In genomic region chr9:135887021-135887507, GRCh38 we compare ENCODE assay signal across 9 cellular contexts. TPM values are rescaled to one million over a fixed set of nuclear protein-coding genes. Genes with fewer than 3 reads are reported as not detected.
DNase-seq lines count a peak whose midpoint lies in the region; ATAC-seq and TF ChIP-seq lines count a peak whose summit lies in the region.
"Had no signal": no experiment of that assay in that cellular context is flagged by ENCODE, and none has a peak within 500 bp of the region (broad histone marks: within the 10 kb centered on the region; RNA-seq: fewer than 3 reads in every experiment).

No MANE protein-coding gene starts in this region.

- no peak overlapping the region for H3T11ph ChIP-seq in H9 (ENCODE audit: low read length)

- H3K36me3 ChIP-seq in A673 (ENCODE audit: insufficient read depth, low read length, poor library complexity, severe bottlenecking) (no peaks in the 10 kb centered on the region), body of pancreas (replicated peaks in 1 of 2; ENCODE audit: insufficient read depth in 1 of 2, low read depth in 2 of 2) (no peaks in the 10 kb centered on the region)

- H3K36me3 Mint-ChIP-seq in H9 (ENCODE audit: insufficient read depth in 1 of 3, low read depth in 3 of 3) (peaks cover 0 to 2% (median 1%) of the 10 kb centered on the region in 3 experiments; a peak in 2 of 7 replicates), WTC11 (peaks cover 1% of the 10 kb centered on the region; the same call in 1 of the 2 replicates)

- peak overlapping the region; percentile 43; the same call in 1 of the 2 replicates for H3K14ac ChIP-seq in H9 (ENCODE audit: insufficient read depth, low read length)

- H3K27ac ChIP-seq in A673 (ENCODE audit: low read depth, low read length, poor library complexity, severe bottlenecking) (peak overlapping the region; percentile 49), H9 (ENCODE audit: insufficient read length, low read depth, low read length) (no peak overlapping the region), body of pancreas (peak overlapping the region in 1 of 4 donors; percentile 29)

- H3K56ac ChIP-seq in H9 (ENCODE audit: insufficient read length, low read depth, low read length), result no peak overlapping the region

- H2AFZ ChIP-seq in H9 (ENCODE audit: low read length), result no peak overlapping the region

- no peak overlapping the region for H3K4ac ChIP-seq in H9 (ENCODE audit: low read depth, low read length)

- DNase-seq in A673 (ENCODE audit: low spot score) (peak; percentile 46), H9 (no peak), WTC11 (ENCODE audit: low spot score) (no peak), left lobe of liver (ENCODE audit: low spot score) (no peak), body of pancreas (no peak), DMS79 treated with DMSO at 0.1 percent for 48 hours (lab: John Stamatoyannopoulos, UW) (no peak), D341Med (ENCODE audit: low spot score) (no peak)

- H3K27ac Mint-ChIP-seq in H9 (peak overlapping the region; percentile 17 to 91 (median 20); a peak in 6 of 7 replicates), WTC11 (peak overlapping the region; percentile 73)

- peaks cover 57% of the 10 kb centered on the region for H3K4me1 ChIP-seq in A673 (ENCODE audit: insufficient read depth, low read length, poor library complexity, severe bottlenecking)
- peaks cover 9% of the 10 kb centered on the region; the same call in 1 of the 2 replicates for H3K4me1 ChIP-seq in H9 (ENCODE audit: insufficient read depth, low read length)
- H3K4me1 ChIP-seq in body of pancreas, result peaks cover 42% of the 10 kb centered on the region

- H4K5ac ChIP-seq in H9 (ENCODE audit: insufficient read length, low read depth, low read length), result no peak overlapping the region

- H3K4me3 ChIP-seq in A673 (ENCODE audit: low read depth, low read length, poor library complexity, severe bottlenecking) (no peak overlapping the region), body of pancreas (no peak overlapping the region)

- POLR2A ChIA-PET in A673 (lab: Charles Lee; ENCODE audit: low non-redundant PET) (no interaction called here), WTC11 (lab: Charles Lee) (no interaction called here)

- H3K27me3 Mint-ChIP-seq in H9 (ENCODE audit: low read depth) (no peaks in the 10 kb centered on the region), WTC11 (ENCODE audit: low read depth) (no peaks in the 10 kb centered on the region; the same call in 1 of the 2 replicates)

- no peaks in the 10 kb centered on the region for H3K9me3 ChIP-seq in A673 (ENCODE audit: low read depth, low read length, poor library complexity, severe bottlenecking)
- no peaks in the 10 kb centered on the region for H3K9me3 ChIP-seq in H9 (ENCODE audit: control insufficient read depth, low read depth, low read length)
- H3K9me3 ChIP-seq in body of pancreas, result no peaks in the 10 kb centered on the region

- H3K23me2 ChIP-seq in H9 (ENCODE audit: insufficient read length, low read depth, low read length, poor library complexity, severe bottlenecking), result no peaks in the 10 kb centered on the region

- no peak overlapping the region for H4K91ac ChIP-seq in H9 (ENCODE audit: insufficient read length, low read depth, low read length)

- H4K8ac ChIP-seq in H9 (replicated peaks; ENCODE audit: insufficient read length, low read depth, low read length), result no peak overlapping the region

- intact Hi-C loops in A673 (cut with micrococcal nuclease; ENCODE audit: unreplicated experiment) (no loop called here), body of pancreas (cut with DNase I) (no loop called here)

- H2BK20ac ChIP-seq in H9 (ENCODE audit: low read depth, low read length, poor library complexity, severe bottlenecking), result no peak overlapping the region

- peaks cover 90% of the 10 kb centered on the region for H3K79me2 ChIP-seq in H9 (ENCODE audit: insufficient read depth, low read length)

- peaks cover 75 to 76% of the 10 kb centered on the region in 2 experiments for H3K4me1 Mint-ChIP-seq in H9
- peaks cover 83% of the 10 kb centered on the region for H3K4me1 Mint-ChIP-seq in WTC11

- H3K9me3 Mint-ChIP-seq in H9 (no peaks in the 10 kb centered on the region), WTC11 (no peaks in the 10 kb centered on the region)
- H3K9me3 Mint-ChIP-seq: neural crest cell had no signal

- H2BK15ac ChIP-seq in H9 (ENCODE audit: low read depth, low read length), result no peak overlapping the region

- H3K18ac ChIP-seq in H9 (ENCODE audit: insufficient read length, low read depth, low read length), result no peak overlapping the region

- no TSS peak for BruUV-seq in A673 (replicated peaks; lab: Mats Ljungman, UMichigan)

- CTCF ChIA-PET in A673 (lab: Charles Lee) (no interaction called here), WTC11 (lab: Charles Lee) (no interaction called here)

- H3K4me3 Mint-ChIP-seq in H9 (peak overlapping the region in 1 of 2 experiments; percentile 17; a peak in 2 of 5 replicates), WTC11 (no peak overlapping the region)

- H3K79me1 ChIP-seq in H9 (ENCODE audit: insufficient read depth, low read depth, low read length, poor library complexity, severe bottlenecking), result peaks cover 13% of the 10 kb centered on the region

- H3K4me2 ChIP-seq in H9 (ENCODE audit: insufficient read depth, insufficient read length, low read length), result no peak overlapping the region

- H2AK5ac ChIP-seq in H9 (ENCODE audit: insufficient read length, low read length), result no peak overlapping the region

- no peak for TF ChIP-seq POLR2A in body of pancreas (IDR thresholded peaks at IDR 0.05)

- no peak overlapping the region for H3K23ac ChIP-seq in H9 (ENCODE audit: insufficient read length, low read depth, low read length)

- no peak for ATAC-seq in WTC11
- ATAC-seq in left lobe of liver, result peak; percentile 21
- no peak for ATAC-seq in GM19324 (IDR thresholded peaks at IDR 0.05; ENCODE audit: low FRiP score, unreplicated experiment)
- no peak for ATAC-seq in body of pancreas

- H2BK12ac ChIP-seq in H9 (ENCODE audit: insufficient read length, low read depth, low read length), result no peak overlapping the region

- TF ChIP-seq CTCF in A673 (conservative IDR thresholded peaks at IDR 0.05; ENCODE audit: low read depth, low read length) (no peak), H9 (conservative IDR thresholded peaks at IDR 0.05) (no peak), WTC11 (IDR thresholded peaks at IDR 0.05) (no peak), body of pancreas (IDR thresholded peaks at IDR 0.05) (no peak)

- H3K9ac ChIP-seq in H9 (ENCODE audit: extremely low read depth, insufficient read length, low read length), result no peak overlapping the region

- no peak overlapping the region for H2BK120ac ChIP-seq in H9 (ENCODE audit: low read depth, low read length, poor library complexity, severe bottlenecking)

- no CpG with 5 or more reads among the region's 18 CpGs for WGBS in H9 (ENCODE audit: extremely low coverage, insufficient read length, low lambda C conversion rate)
- 66 to 74% methylated on average over 18 of the region's 18 CpGs for WGBS in body of pancreas, 2 donors

- H4K20me1 ChIP-seq in H9 (ENCODE audit: control insufficient read depth, insufficient read depth, insufficient read length), result peaks cover 4% of the 10 kb centered on the region

- H3K27me3 ChIP-seq in A673 (replicated peaks; ENCODE audit: insufficient read depth, low read depth, low read length, poor library complexity) (no peaks in the 10 kb centered on the region), H9 (ENCODE audit: insufficient read depth, low read length) (no peaks in the 10 kb centered on the region), body of pancreas (no peaks in the 10 kb centered on the region)

- H2BK5ac ChIP-seq in H9 (ENCODE audit: insufficient read length, low read length), result no peak overlapping the region

TF ChIP-seq in WTC11, 78 proteins besides CTCF, POLR2A, EP300 and RAD21:
- TF ChIP-seq GRHL2 (CRISPR knock-in tag; IDR thresholded peaks at IDR 0.05; ENCODE audit: insufficient replicate concordance, severe bottlenecking), result no peak
- no peak for TF ChIP-seq ATF3 (CRISPR knock-in tag; conservative IDR thresholded peaks at IDR 0.05)
- TF ChIP-seq RORB (CRISPR knock-in tag; IDR thresholded peaks at IDR 0.05), result no peak
- no peak for TF ChIP-seq FOXP1 (CRISPR knock-in tag; IDR thresholded peaks at IDR 0.05; ENCODE audit: borderline replicate concordance)
- TF ChIP-seq ZNF138 (CRISPR knock-in tag; conservative IDR thresholded peaks at IDR 0.05), result no peak
- TF ChIP-seq NFE2L1 (CRISPR knock-in tag; IDR thresholded peaks at IDR 0.05), result no peak
- TF ChIP-seq ZNF317 (CRISPR knock-in tag; IDR thresholded peaks at IDR 0.05; ENCODE audit: borderline replicate concordance, low read depth), result no peak
- TF ChIP-seq MLX (CRISPR knock-in tag; IDR thresholded peaks at IDR 0.05), result no peak
- TF ChIP-seq ZNF671 (CRISPR knock-in tag; IDR thresholded peaks at IDR 0.05), result no peak
- TF ChIP-seq ATF1 (CRISPR knock-in tag; IDR thresholded peaks at IDR 0.05), result no peak
- no peak for TF ChIP-seq SP1 (CRISPR knock-in tag; conservative IDR thresholded peaks at IDR 0.05)
- no peak for TF ChIP-seq ZMAT4 (CRISPR knock-in tag; IDR thresholded peaks at IDR 0.05)
- TF ChIP-seq JAZF1 (CRISPR knock-in tag; IDR thresholded peaks at IDR 0.05), result no peak
- TF ChIP-seq SMAD3 (CRISPR knock-in tag; IDR thresholded peaks at IDR 0.05; ENCODE audit: borderline replicate concordance), result no peak

RNA-seq across cellular contexts. Expression of gene CAMSAP1, which starts 20.3 kb away (rescaled TPM):
- total RNA-seq in A673 (2021), result 51.0 and 52.3 TPM in 2 replicates
- 43.6 and 52.7 TPM in 2 replicates for total RNA-seq in H9 (2021)
- 33.5 to 40.5 TPM (median 35.8 TPM) in 3 replicates for total RNA-seq in WTC11 (2021)
- 10.7 TPM for total RNA-seq in left lobe of liver
- 10 to 100 TPM; 14.8 to 30.3 TPM for total RNA-seq in body of pancreas
